In the genomic region with DNA sequence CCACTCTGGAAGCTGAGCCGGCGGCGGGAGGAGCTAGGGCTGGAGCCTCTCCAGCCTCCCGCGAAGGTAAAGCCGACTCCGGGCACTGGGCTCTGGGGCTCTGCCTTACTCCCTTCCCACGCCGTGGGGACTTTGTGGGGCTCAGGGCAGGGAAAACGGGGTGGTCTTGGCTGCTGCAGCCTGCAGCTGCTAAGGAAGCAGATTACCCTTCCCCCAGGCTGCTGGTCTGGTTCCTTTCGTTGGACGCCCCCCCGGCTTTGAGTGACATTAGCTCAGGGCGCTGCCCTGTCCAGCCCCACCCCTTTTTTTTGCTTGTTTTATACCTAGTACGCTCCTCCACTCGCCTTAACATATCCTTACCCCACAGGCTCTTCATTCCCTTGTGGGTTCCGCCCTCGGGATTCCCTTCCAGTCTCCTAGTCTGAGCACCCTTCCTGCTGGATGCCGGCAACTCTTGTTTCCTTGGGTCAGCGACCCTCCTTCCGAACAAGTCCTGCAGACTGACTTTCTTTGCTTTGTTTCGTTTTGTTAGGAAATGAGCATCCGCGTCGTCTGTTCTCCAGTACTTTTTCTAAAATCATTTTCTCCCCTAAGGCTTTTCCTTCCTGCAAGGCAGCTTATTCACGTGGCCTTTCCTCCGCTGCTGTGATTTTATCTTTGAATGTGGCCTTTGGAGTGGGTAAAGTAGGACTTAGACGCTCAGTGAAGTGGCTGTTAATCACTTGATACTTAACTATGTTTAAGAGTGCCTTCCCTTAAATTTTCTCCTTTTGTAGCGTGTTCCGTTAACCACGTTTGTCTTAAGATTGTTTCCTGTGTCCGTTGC, we compare ENCODE assay signal across 8 cellular contexts. TPM values are rescaled to one million over a fixed set of nuclear protein-coding genes. Genes with fewer than 3 reads are reported as not detected.
DNase-seq lines count a peak whose midpoint lies in the region; ATAC-seq and TF ChIP-seq lines count a peak whose summit lies in the region.

No MANE protein-coding gene starts in this region.

- CTCF ChIA-PET in RWPE1 (lab: Yijun Ruan, JAX): interaction anchor here (0.7 kb wide), 1 partner anchor 218 kb away, joined by 4 read pairs; no protein-coding TSS in a partner anchor

- H3K4me3 ChIP-seq in GM06990 (replicated peaks; ENCODE audit: low read depth, low read length): peak overlapping the region; percentile 68
- peak overlapping the region; percentile 93 for H3K4me3 ChIP-seq in iPS-11a (ENCODE audit: low read depth, low read length)
- peak overlapping the region; percentile 94 to 100 (median 98) for H3K4me3 ChIP-seq in gastrocnemius medialis

- POLR2A ChIA-PET in RWPE1 (lab: Yijun Ruan, JAX; ENCODE audit: low non-redundant PET): interaction anchor here (0.6 kb wide), 1 partner anchor 125 kb away, joined by 4 read pairs; no protein-coding TSS in a partner anchor

- intact Hi-C loops in gastrocnemius medialis (cut with DNase I; ENCODE audit: low total_unique reads): loop anchor here (1.0 to 5.0 kb wide), 3 partner anchors 241 to 1671 kb away; partner anchors contain the start of genes ACAD11, CDV3 and PIK3R4

- peaks cover 2% of the 10 kb centered on the region for H3K36me3 Mint-ChIP-seq in IgD-negative memory B cell

- peak overlapping the region; percentile 92 to 100 (median 99) for H3K27ac Mint-ChIP-seq in IgD-negative memory B cell

- no peaks in the 10 kb centered on the region for H3K9me3 Mint-ChIP-seq in IgD-negative memory B cell

- TF ChIP-seq CTCF in GM06990 (IDR thresholded peaks at IDR 0.05; ENCODE audit: insufficient read depth, low read length, poor library complexity, severe bottlenecking) (no peak), RWPE1 (conservative IDR thresholded peaks at IDR 0.05; ENCODE audit: low read depth) (no peak), gastrocnemius medialis (IDR thresholded peaks at IDR 0.05 in 4 of 5, conservative IDR thresholded peaks at IDR 0.05 in 1 of 5) (no peak)

- ATAC-seq in GM21786 (IDR thresholded peaks at IDR 0.05; ENCODE audit: unreplicated experiment): peak; percentile 46
- peak; percentile 47 to 57 for ATAC-seq in gastrocnemius medialis

- in situ Hi-C loops in gastrocnemius medialis (cut with MboI; ENCODE audit: low sequenced_read_pairs in 4 of 4): no loop called here

- no peaks in the 10 kb centered on the region for H3K9me3 ChIP-seq in gastrocnemius medialis

- H3K27me3 Mint-ChIP-seq in IgD-negative memory B cell: no peaks in the 10 kb centered on the region

- no peak for TF ChIP-seq POLR2A in gastrocnemius medialis (IDR thresholded peaks at IDR 0.05)

- DNase-seq in GM06990 (ENCODE audit: extremely low read depth, insufficient read length): no peak
- peak; percentile 77 for DNase-seq in RWPE1 (ENCODE audit: low spot score)
- peak; percentile 78 for DNase-seq in astrocyte of the hippocampus (ENCODE audit: low read depth, low spot score)
- peak; percentile 15 to 20 for DNase-seq in gastrocnemius medialis
- no peak for DNase-seq in ecto neural progenitor cell (ENCODE audit: low spot score)

- H3K4me1 ChIP-seq in gastrocnemius medialis: peaks cover 16 to 21% of the 10 kb centered on the region in 2 donors

- no peaks in the 10 kb centered on the region for H3K36me3 ChIP-seq in GM06990 (ENCODE audit: control insufficient read depth, insufficient read depth, low read length)
- peaks cover 0 to 4% of the 10 kb centered on the region in 2 donors for H3K36me3 ChIP-seq in gastrocnemius medialis

- peak overlapping the region; percentile 92 for H3K27ac ChIP-seq in RWPE1
- H3K27ac ChIP-seq in gastrocnemius medialis: peak overlapping the region; percentile 88 to 95 (median 92)

- peak overlapping the region; percentile 96 to 100 (median 100) for H3K4me3 Mint-ChIP-seq in IgD-negative memory B cell

- peaks cover 14 to 28% (median 25%) of the 10 kb centered on the region in 3 donors for H3K4me1 Mint-ChIP-seq in IgD-negative memory B cell

- H3K27me3 ChIP-seq in GM06990 (replicated peaks; ENCODE audit: control insufficient read depth, insufficient read depth, low read length) (no peaks in the 10 kb centered on the region), gastrocnemius medialis (no peaks in the 10 kb centered on the region)

RNA-seq across cellular contexts. Expression of gene DNAJC13, which starts 0.6 kb away (rescaled TPM):
- 9.9 TPM for polyA plus RNA-seq in IgD-negative memory B cell
- total RNA-seq in gastrocnemius medialis: 10 to 100 TPM; 21.9 to 35.2 (median 26.5) TPM

Comparison
In these comparisons a context has a peak if more than half of its experiments do, and no peak if none do; other contexts are left out.
1. DNase-seq: peak in RWPE1 (single experiment), astrocyte of the hippocampus (single experiment) and gastrocnemius medialis (2 of 2); none in GM06990 (single experiment) and ecto neural progenitor cell (single experiment).
2. Peak in every context shown above with its lines, with median percentiles within 50 percentile points of each other: H3K4me3 ChIP-seq.